In genomic region chr6:138187156-138187555, GRCh38 we compare ENCODE assay signal across 20 cellular contexts. TPM values are rescaled to one million over a fixed set of nuclear protein-coding genes. Genes with fewer than 3 reads are reported as not detected.
DNase-seq lines count a peak whose midpoint lies in the region; ATAC-seq and TF ChIP-seq lines count a peak whose summit lies in the region.
"Had no signal": no experiment of that assay in that cellular context is flagged by ENCODE, and none has a peak within 500 bp of the region (broad histone marks: within the 10 kb centered on the region; RNA-seq: fewer than 3 reads in every experiment).

No MANE protein-coding gene starts in this region.

- DNase-seq in NCI-H69 (lab: John Stamatoyannopoulos, UW) (peak; percentile 34), caudate nucleus (lab: John Stamatoyannopoulos, UW) (no peak), substantia nigra (lab: John Stamatoyannopoulos, UW) (no peak), glutamatergic neuron (no peak)
- no peak for DNase-seq in activated T-cell treated with anti-CD3 and anti-CD28 coated beads, Interleukin-2, amount 50 U/mL, for 72 hours
- no peak for DNase-seq in stimulated activated CD4-positive, alpha-beta T cell treated with anti-CD3 and anti-CD28 coated beads, Interleukin-12 subunit alpha, Interleukin-12 subunit beta, amount 100 ng/mL, for 4 hours
- DNase-seq: BE2C; CD8-positive, alpha-beta T cell; COR-L47; DMS153; DMS79 treated with DMSO at 0.1 percent for 48 hours; EL; HCEC 1CT had no signal

- peaks cover 35% of the 10 kb centered on the region for H3K27me3 Mint-ChIP-seq in activated T-cell treated with anti-CD3 and anti-CD28 coated beads, Interleukin-2, amount 50 U/mL, for 72 hours (ENCODE audit: low read depth)
- no peaks in the 10 kb centered on the region for H3K27me3 Mint-ChIP-seq in glutamatergic neuron (ENCODE audit: unreplicated experiment)

- no peaks in the 10 kb centered on the region for H3K27me3 ChIP-seq in layer of hippocampus (ENCODE audit: control insufficient read depth, insufficient read depth, low read length)
- H3K27me3 ChIP-seq: BE2C had no signal

- H3K4me3 Mint-ChIP-seq in activated T-cell treated with anti-CD3 and anti-CD28 coated beads, Interleukin-2, amount 50 U/mL, for 72 hours = no peak overlapping the region
- no peak overlapping the region for H3K4me3 Mint-ChIP-seq in glutamatergic neuron (ENCODE audit: unreplicated experiment)
- H3K4me3 Mint-ChIP-seq: CD14-positive monocyte; CD8-positive, alpha-beta T cell; IgD-negative memory B cell had no signal

- no peak overlapping the region for H3K27ac Mint-ChIP-seq in activated T-cell treated with anti-CD3 and anti-CD28 coated beads, Interleukin-2, amount 50 U/mL, for 72 hours
- no peak overlapping the region for H3K27ac Mint-ChIP-seq in glutamatergic neuron (ENCODE audit: unreplicated experiment)
- H3K27ac Mint-ChIP-seq: CD8-positive, alpha-beta T cell; IgD-negative memory B cell had no signal

- H3K4me1 Mint-ChIP-seq in activated T-cell treated with anti-CD3 and anti-CD28 coated beads, Interleukin-2, amount 50 U/mL, for 72 hours (ENCODE audit: low read depth) = no peaks in the 10 kb centered on the region
- H3K4me1 Mint-ChIP-seq in glutamatergic neuron (ENCODE audit: low read depth, unreplicated experiment) = peaks cover 16% of the 10 kb centered on the region
- H3K4me1 Mint-ChIP-seq: CD14-positive monocyte, IgD-negative memory B cell had no signal

- H3K36me3 Mint-ChIP-seq in activated T-cell treated with anti-CD3 and anti-CD28 coated beads, Interleukin-2, amount 50 U/mL, for 72 hours (ENCODE audit: insufficient read depth in 2 of 2) = no peaks in the 10 kb centered on the region
- no peaks in the 10 kb centered on the region for H3K36me3 Mint-ChIP-seq in glutamatergic neuron (ENCODE audit: unreplicated experiment)
- H3K36me3 Mint-ChIP-seq: CD14-positive monocyte; CD8-positive, alpha-beta T cell; IgD-negative memory B cell had no signal

- H3K27ac ChIP-seq in caudate nucleus (ENCODE audit: low read depth, low read length) (peak overlapping the region; percentile 79), layer of hippocampus (ENCODE audit: low read depth, low read length) (peak overlapping the region; percentile 69), substantia nigra (ENCODE audit: low read depth, low read length, poor library complexity, severe bottlenecking) (peak overlapping the region; percentile 91)
- H3K27ac ChIP-seq: A549 had no signal

- H3K9me3 Mint-ChIP-seq in activated T-cell treated with anti-CD3 and anti-CD28 coated beads, Interleukin-2, amount 50 U/mL, for 72 hours = no peaks in the 10 kb centered on the region
- no peaks in the 10 kb centered on the region for H3K9me3 Mint-ChIP-seq in glutamatergic neuron (ENCODE audit: unreplicated experiment)
- H3K9me3 Mint-ChIP-seq: CD14-positive monocyte; CD8-positive, alpha-beta T cell; IgD-negative memory B cell had no signal

- no peak for ATAC-seq in activated T-cell treated with anti-CD3 and anti-CD28 coated beads, Interleukin-2, amount 50 U/mL, for 72 hours (replicated peaks in 1 of 2)
- ATAC-seq in HG03378 (IDR thresholded peaks at IDR 0.05; ENCODE audit: unreplicated experiment) = no peak
- ATAC-seq: A549; CD8-positive, alpha-beta T cell had no signal

- no peak for TF ChIP-seq CTCF in glutamatergic neuron (IDR thresholded peaks at IDR 0.05; ENCODE audit: partially characterized antibody, unreplicated experiment)

RNA-seq across cellular contexts. Expression of gene ARFGEF3, which starts 25.4 kb away (rescaled TPM):
- under 1 TPM; 0.53 to 0.76 TPM for total RNA-seq in activated T-cell treated with anti-CD3 and anti-CD28 coated beads, Interleukin-2, amount 50 U/mL, for 72 hours
- total RNA-seq in glutamatergic neuron (ENCODE audit: unreplicated experiment) = 15.3 TPM
- total RNA-seq: CD8-positive, alpha-beta T cell had no signal

RNA-seq across cellular contexts. Expression of gene PBOV1, which starts 31.1 kb away (rescaled TPM):
- not detected for total RNA-seq in activated T-cell treated with anti-CD3 and anti-CD28 coated beads, Interleukin-2, amount 50 U/mL, for 72 hours
- total RNA-seq in glutamatergic neuron (ENCODE audit: unreplicated experiment) = not detected
- total RNA-seq: CD8-positive, alpha-beta T cell; H4; HT-29 had no signal
